1 cellular context compared by ENCODE assay signal in the genomic region with DNA sequence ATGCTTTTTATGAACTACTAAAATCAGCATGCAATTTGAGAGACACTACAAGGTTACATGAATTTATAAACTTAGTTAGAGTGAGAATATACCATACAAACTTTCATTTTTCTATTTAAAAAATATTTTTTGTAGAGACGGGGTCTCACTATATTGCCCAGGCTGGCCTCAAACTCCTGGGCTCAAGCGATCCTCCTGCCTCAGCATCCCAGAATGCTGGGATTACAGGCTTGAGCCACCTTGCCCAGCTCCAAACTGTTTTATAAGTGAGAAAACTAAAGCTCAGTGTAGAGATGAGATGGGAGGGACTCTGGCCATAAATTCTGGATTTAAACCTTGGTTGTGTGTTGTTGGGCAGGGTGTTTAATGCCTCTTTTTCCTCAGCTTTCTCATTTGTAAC.
TF ChIP-seq lines count a peak whose summit lies in the region.

No MANE protein-coding gene starts in this region.

TF ChIP-seq in GM12878, 131 proteins besides CTCF, POLR2A, EP300 and RAD21 (continued from another document):
- TF ChIP-seq RBBP5 (conservative IDR thresholded peaks at IDR 0.05) (no peak), SMAD5 (IDR thresholded peaks at IDR 0.05; ENCODE audit: low read depth) (no peak), IRF4 (IDR thresholded peaks at IDR 0.05; ENCODE audit: low read depth, low read length) (no peak), JUNB (IDR thresholded peaks at IDR 0.05) (no peak), TAF1 (IDR thresholded peaks at IDR 0.05; ENCODE audit: borderline replicate concordance, low read depth, low read length) (no peak), PML (IDR thresholded peaks at IDR 0.05; ENCODE audit: low read length) (no peak), NRF1 (conservative IDR thresholded peaks at IDR 0.05; ENCODE audit: low read depth, low read length) (no peak), CBX3 (IDR thresholded peaks at IDR 0.05; ENCODE audit: borderline replicate concordance, low read depth) (no peak), ATF7 (IDR thresholded peaks at IDR 0.05; ENCODE audit: low read depth) (no peak), MTA2 (IDR thresholded peaks at IDR 0.05; ENCODE audit: low read depth) (no peak), RAD51 (IDR thresholded peaks at IDR 0.05) (no peak), FOXK2 (IDR thresholded peaks at IDR 0.05) (no peak), IKZF2 (IDR thresholded peaks at IDR 0.05) (no peak)
- TF ChIP-seq, protein P1, sequence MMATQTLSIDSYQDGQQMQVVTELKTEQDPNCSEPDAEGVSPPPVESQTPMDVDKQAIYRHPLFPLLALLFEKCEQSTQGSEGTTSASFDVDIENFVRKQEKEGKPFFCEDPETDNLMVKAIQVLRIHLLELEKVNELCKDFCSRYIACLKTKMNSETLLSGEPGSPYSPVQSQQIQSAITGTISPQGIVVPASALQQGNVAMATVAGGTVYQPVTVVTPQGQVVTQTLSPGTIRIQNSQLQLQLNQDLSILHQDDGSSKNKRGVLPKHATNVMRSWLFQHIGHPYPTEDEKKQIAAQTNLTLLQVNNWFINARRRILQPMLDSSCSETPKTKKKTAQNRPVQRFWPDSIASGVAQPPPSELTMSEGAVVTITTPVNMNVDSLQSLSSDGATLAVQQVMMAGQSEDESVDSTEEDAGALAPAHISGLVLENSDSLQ (IDR thresholded peaks at IDR 0.05), result no peak
- TF ChIP-seq, protein P2, sequence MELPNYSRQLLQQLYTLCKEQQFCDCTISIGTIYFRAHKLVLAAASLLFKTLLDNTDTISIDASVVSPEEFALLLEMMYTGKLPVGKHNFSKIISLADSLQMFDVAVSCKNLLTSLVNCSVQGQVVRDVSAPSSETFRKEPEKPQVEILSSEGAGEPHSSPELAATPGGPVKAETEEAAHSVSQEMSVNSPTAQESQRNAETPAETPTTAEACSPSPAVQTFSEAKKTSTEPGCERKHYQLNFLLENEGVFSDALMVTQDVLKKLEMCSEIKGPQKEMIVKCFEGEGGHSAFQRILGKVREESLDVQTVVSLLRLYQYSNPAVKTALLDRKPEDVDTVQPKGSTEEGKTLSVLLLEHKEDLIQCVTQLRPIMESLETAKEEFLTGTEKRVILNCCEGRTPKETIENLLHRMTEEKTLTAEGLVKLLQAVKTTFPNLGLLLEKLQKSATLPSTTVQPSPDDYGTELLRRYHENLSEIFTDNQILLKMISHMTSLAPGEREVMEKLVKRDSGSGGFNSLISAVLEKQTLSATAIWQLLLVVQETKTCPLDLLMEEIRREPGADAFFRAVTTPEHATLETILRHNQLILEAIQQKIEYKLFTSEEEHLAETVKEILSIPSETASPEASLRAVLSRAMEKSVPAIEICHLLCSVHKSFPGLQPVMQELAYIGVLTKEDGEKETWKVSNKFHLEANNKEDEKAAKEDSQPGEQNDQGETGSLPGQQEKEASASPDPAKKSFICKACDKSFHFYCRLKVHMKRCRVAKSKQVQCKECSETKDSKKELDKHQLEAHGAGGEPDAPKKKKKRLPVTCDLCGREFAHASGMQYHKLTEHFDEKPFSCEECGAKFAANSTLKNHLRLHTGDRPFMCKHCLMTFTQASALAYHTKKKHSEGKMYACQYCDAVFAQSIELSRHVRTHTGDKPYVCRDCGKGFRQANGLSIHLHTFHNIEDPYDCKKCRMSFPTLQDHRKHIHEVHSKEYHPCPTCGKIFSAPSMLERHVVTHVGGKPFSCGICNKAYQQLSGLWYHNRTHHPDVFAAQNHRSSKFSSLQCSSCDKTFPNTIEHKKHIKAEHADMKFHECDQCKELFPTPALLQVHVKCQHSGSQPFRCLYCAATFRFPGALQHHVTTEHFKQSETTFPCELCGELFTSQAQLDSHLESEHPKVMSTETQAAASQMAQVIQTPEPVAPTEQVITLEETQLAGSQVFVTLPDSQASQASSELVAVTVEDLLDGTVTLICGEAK (IDR thresholded peaks at IDR 0.05; ENCODE audit: borderline replicate concordance), result no peak
- TF ChIP-seq, protein P3, sequence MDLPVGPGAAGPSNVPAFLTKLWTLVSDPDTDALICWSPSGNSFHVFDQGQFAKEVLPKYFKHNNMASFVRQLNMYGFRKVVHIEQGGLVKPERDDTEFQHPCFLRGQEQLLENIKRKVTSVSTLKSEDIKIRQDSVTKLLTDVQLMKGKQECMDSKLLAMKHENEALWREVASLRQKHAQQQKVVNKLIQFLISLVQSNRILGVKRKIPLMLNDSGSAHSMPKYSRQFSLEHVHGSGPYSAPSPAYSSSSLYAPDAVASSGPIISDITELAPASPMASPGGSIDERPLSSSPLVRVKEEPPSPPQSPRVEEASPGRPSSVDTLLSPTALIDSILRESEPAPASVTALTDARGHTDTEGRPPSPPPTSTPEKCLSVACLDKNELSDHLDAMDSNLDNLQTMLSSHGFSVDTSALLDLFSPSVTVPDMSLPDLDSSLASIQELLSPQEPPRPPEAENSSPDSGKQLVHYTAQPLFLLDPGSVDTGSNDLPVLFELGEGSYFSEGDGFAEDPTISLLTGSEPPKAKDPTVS (IDR thresholded peaks at IDR 0.05; ENCODE audit: low read depth, low read length), result no peak
